Comparison of ENCODE assay signal across 16 cellular contexts in the genomic region with DNA sequence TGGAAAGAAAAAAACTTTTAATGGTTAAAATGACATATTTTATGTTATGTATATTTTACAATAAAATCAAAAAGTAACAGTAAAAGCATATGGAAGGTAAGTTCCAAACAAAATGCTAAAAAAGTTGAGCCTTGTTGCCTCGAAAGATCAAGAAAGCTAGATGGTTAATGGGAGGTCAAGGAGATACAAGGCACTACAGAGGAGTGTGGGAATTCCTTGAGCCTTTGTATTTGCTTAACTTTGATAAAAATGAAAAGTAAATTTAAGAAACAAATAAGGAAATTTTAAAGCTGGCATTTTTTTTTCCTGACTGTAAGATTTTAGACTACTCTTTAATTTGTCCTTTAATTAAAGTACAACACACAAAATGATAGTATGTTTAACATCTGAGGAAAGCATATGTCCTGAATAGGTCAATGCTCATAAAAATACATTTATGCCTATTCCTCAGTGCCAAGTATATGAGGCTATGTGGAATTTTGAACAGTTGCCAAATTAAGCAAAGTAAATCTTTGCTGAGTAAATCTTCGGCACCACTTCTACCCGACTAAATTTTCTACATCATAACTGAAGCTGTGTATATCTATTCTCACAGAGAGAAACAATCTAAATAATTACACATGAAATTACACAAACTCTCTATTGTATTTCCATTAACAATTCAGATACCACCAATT.
DNase-seq lines count a peak whose midpoint lies in the region; ATAC-seq, FAIRE-seq and TF ChIP-seq lines count a peak whose summit lies in the region.
"Had no signal": no experiment of that assay in that cellular context is flagged by ENCODE, and none has a peak within 500 bp of the region (broad histone marks: within the 10 kb centered on the region; RNA-seq: fewer than 3 reads in every experiment).

No MANE protein-coding gene starts in this region.

- no peak overlapping the region for H3K27ac Mint-ChIP-seq in WTC11
- H3K27ac Mint-ChIP-seq: CD4-positive, CD25-positive, alpha-beta regulatory T cell; HFFc6 had no signal

- no peaks in the 10 kb centered on the region for H3K9me3 ChIP-seq in pancreas

- 15 to 17% methylated on average over 3 of the region's 3 CpGs for WGBS in pancreas, 2 donors

- POLR2A ChIA-PET in WTC11 (lab: Charles Lee), result no interaction called here

- no peaks in the 10 kb centered on the region for H3K9me3 Mint-ChIP-seq in WTC11
- H3K9me3 Mint-ChIP-seq: CD4-positive, CD25-positive, alpha-beta regulatory T cell; HFFc6 had no signal

- H3K36me3 ChIP-seq in pancreas, result no peaks in the 10 kb centered on the region

- H3K4me1 ChIP-seq in pancreas, result peaks cover 0 to 6% (median 3%) of the 10 kb centered on the region in 3 donors

- no peak overlapping the region for H3K4me3 ChIP-seq in pancreas

- intact Hi-C loops in pancreas (cut with DNase I), result no loop called here

- ATAC-seq in pancreas (peak in 3 of 4 donors; percentile 63 to 86 (median 78)), HG03135 (IDR thresholded peaks at IDR 0.05; ENCODE audit: unreplicated experiment) (no peak), WTC11 (no peak)
- ATAC-seq: HepG2 had no signal

- H3K27ac ChIP-seq in pancreas, result no peak overlapping the region

- FAIRE-seq in pancreas (lab: Jason Lieb, UNC) (no peak), HTR-8/SVneo (lab: Jason Lieb, UNC) (no peak)
- FAIRE-seq: HepG2 had no signal

- no peaks in the 10 kb centered on the region for H3K36me3 Mint-ChIP-seq in WTC11
- H3K36me3 Mint-ChIP-seq: CD4-positive, CD25-positive, alpha-beta regulatory T cell had no signal

- peaks cover 4% of the 10 kb centered on the region; the same call in 1 of the 2 replicates for H3K4me1 Mint-ChIP-seq in WTC11
- H3K4me1 Mint-ChIP-seq: CD4-positive, CD25-positive, alpha-beta regulatory T cell had no signal

- H3K27me3 Mint-ChIP-seq in WTC11 (ENCODE audit: low read depth), result no peaks in the 10 kb centered on the region

- DNase-seq in EL, result peak; percentile 6
- peak; percentile 46 for DNase-seq in NCI-H446 treated with DMSO at 0.1 percent for 48 hours (lab: John Stamatoyannopoulos, UW)
- peak; percentile 14 for DNase-seq in dermis blood vessel endothelial cell
- DNase-seq in pancreas, result no peak
- no peak for DNase-seq in WTC11 (ENCODE audit: low spot score)
- DNase-seq in HTR-8/SVneo (ENCODE audit: insufficient read length, low spot score), result no peak
- DNase-seq: ACHN; CD4-positive, CD25-positive, alpha-beta regulatory T cell; DMS79; GOT3; HFFc6; NCI-H1930; NCI-H2171; NCI-H510A had no signal

- TF ChIP-seq CTCF in pancreas (IDR thresholded peaks at IDR 0.05) (no peak), WTC11 (IDR thresholded peaks at IDR 0.05) (no peak)

- no peak overlapping the region for H3K4me3 Mint-ChIP-seq in WTC11
- H3K4me3 Mint-ChIP-seq: CD4-positive, CD25-positive, alpha-beta regulatory T cell; HFFc6 had no signal

- H3K27me3 ChIP-seq in pancreas, result no peaks in the 10 kb centered on the region

- CTCF ChIA-PET in WTC11 (lab: Charles Lee), result interaction anchor here (1.0 kb wide), 1 partner anchor 469 kb away, joined by 3 read pairs; no protein-coding TSS in a partner anchor

TF ChIP-seq in WTC11, 78 proteins besides CTCF, POLR2A, EP300 and RAD21:
- TF ChIP-seq FOXP1 (CRISPR knock-in tag; IDR thresholded peaks at IDR 0.05; ENCODE audit: borderline replicate concordance), result no peak
- TF ChIP-seq, protein P1, sequence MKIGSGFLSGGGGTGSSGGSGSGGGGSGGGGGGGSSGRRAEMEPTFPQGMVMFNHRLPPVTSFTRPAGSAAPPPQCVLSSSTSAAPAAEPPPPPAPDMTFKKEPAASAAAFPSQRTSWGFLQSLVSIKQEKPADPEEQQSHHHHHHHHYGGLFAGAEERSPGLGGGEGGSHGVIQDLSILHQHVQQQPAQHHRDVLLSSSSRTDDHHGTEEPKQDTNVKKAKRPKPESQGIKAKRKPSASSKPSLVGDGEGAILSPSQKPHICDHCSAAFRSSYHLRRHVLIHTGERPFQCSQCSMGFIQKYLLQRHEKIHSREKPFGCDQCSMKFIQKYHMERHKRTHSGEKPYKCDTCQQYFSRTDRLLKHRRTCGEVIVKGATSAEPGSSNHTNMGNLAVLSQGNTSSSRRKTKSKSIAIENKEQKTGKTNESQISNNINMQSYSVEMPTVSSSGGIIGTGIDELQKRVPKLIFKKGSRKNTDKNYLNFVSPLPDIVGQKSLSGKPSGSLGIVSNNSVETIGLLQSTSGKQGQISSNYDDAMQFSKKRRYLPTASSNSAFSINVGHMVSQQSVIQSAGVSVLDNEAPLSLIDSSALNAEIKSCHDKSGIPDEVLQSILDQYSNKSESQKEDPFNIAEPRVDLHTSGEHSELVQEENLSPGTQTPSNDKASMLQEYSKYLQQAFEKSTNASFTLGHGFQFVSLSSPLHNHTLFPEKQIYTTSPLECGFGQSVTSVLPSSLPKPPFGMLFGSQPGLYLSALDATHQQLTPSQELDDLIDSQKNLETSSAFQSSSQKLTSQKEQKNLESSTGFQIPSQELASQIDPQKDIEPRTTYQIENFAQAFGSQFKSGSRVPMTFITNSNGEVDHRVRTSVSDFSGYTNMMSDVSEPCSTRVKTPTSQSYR (CRISPR knock-in tag; IDR thresholded peaks at IDR 0.05), result no peak
- no peak for TF ChIP-seq ZNF423 (CRISPR knock-in tag; IDR thresholded peaks at IDR 0.05)
- TF ChIP-seq GTF2I (CRISPR knock-in tag; conservative IDR thresholded peaks at IDR 0.05), result no peak
TF ChIP-seq in WTC11: peak in this region for 0.

Comparison
In these comparisons a context has a peak if more than half of its experiments do, and no peak if none do; other contexts are left out.
1. DNase-seq: peak in EL (single experiment), NCI-H446 treated with DMSO at 0.1 percent for 48 hours (single experiment) and dermis blood vessel endothelial cell (single experiment); none in pancreas (0 of 6), WTC11 (single experiment) and HTR-8/SVneo (single experiment).
2. ATAC-seq: peak in pancreas (3 of 4); none in HG03135 (single experiment) and WTC11 (single experiment).